Comparison of ENCODE assay signal across 8 cellular contexts in the genomic region with DNA sequence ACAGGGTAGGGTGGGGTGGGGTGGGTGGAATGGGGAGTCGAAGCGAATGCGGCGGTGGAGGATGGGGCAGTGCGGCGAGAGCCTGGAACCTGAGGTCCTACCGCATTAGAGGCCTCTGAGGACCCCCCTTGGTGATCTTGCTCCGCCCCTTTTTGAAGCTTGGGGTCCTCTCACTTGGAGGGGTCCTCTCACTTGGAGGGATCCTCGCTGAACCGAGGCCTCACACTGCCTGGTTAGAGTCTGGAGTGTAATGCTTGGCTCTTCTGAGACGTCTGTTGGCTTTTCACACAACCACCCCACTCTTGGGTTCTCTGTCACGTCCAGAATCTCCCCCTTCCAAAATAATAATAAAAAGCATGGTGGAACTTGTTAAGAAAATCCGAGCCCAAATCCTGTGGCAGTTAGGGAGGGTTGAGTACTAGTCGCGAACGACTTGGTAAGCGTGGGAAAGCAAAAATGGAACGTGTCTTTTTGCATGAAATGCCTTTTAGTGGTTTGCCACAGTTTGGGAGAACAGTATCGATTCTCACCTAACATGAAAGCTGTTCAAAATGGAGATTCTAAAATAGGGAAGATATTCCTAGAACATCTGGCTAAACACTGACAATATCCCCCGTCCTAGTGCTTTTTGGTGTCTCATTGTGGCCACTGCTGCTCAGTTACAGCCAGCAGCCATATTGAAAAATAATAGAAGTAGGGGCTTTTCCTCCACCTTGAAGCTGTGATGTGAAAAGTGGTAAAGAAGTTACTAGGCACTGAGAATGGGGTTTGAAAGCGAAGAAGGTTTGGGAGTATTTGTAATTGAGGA. TPM values are rescaled to one million over a fixed set of nuclear protein-coding genes. Genes with fewer than 3 reads are reported as not detected.
A peak's percentile ranks its signal among the peaks of the same experiment; 100 is the strongest.
DNase-seq lines count a peak whose midpoint lies in the region; ATAC-seq and TF ChIP-seq lines count a peak whose summit lies in the region.

No MANE protein-coding gene starts in this region.

- no peaks in the 10 kb centered on the region for H3K9me3 Mint-ChIP-seq in activated T-cell treated with anti-CD3 and anti-CD28 coated beads, Interleukin-2, amount 50 U/mL, for 24 hours
- no peaks in the 10 kb centered on the region for H3K9me3 Mint-ChIP-seq in progenitor cell of endocrine pancreas (ENCODE audit: low read depth)

- no peak for DNase-seq in activated T-cell treated with anti-CD3 and anti-CD28 coated beads, Interleukin-2, amount 50 U/mL, for 24 hours
- DNase-seq in activated T-cell treated with anti-CD3 and anti-CD28 coated beads for 4 hours (no peak), RKO (ENCODE audit: low spot score) (peak; percentile 30), erythroblast (lab: John Stamatoyannopoulos, UW) (peak in 1 of 2 experiments; percentile 74), progenitor cell of endocrine pancreas (ENCODE audit: low spot score, unreplicated experiment) (no peak), midbrain (lab: John Stamatoyannopoulos, UW) (no peak), hepatic stellate cell (ENCODE audit: low spot score) (no peak)

- no peak for ATAC-seq in GM18502 (IDR thresholded peaks at IDR 0.05; ENCODE audit: poor library complexity, unreplicated experiment)

- no peaks in the 10 kb centered on the region for H3K27me3 Mint-ChIP-seq in activated T-cell treated with anti-CD3 and anti-CD28 coated beads, Interleukin-2, amount 50 U/mL, for 24 hours
- H3K27me3 Mint-ChIP-seq in progenitor cell of endocrine pancreas, result no peaks in the 10 kb centered on the region

- peaks cover 58% of the 10 kb centered on the region for H3K36me3 Mint-ChIP-seq in activated T-cell treated with anti-CD3 and anti-CD28 coated beads, Interleukin-2, amount 50 U/mL, for 24 hours (ENCODE audit: low read depth)
- peaks cover 4% of the 10 kb centered on the region for H3K36me3 Mint-ChIP-seq in progenitor cell of endocrine pancreas (ENCODE audit: insufficient read depth)

- H3K27ac Mint-ChIP-seq in activated T-cell treated with anti-CD3 and anti-CD28 coated beads, Interleukin-2, amount 50 U/mL, for 24 hours, result peak overlapping the region; percentile 100
- H3K27ac Mint-ChIP-seq in progenitor cell of endocrine pancreas, result peak overlapping the region; percentile 99

- TF ChIP-seq CTCF in progenitor cell of endocrine pancreas (IDR thresholded peaks at IDR 0.05; ENCODE audit: unreplicated experiment), result no peak

- TF ChIP-seq POLR2A in erythroblast (IDR thresholded peaks at IDR 0.05; ENCODE audit: low read length), result peak; percentile 98

- H3K4me3 Mint-ChIP-seq in activated T-cell treated with anti-CD3 and anti-CD28 coated beads, Interleukin-2, amount 50 U/mL, for 24 hours, result peak overlapping the region; percentile 100
- peak overlapping the region; percentile 100 for H3K4me3 Mint-ChIP-seq in progenitor cell of endocrine pancreas (ENCODE audit: low read depth)

- peaks cover 33% of the 10 kb centered on the region for H3K4me1 Mint-ChIP-seq in activated T-cell treated with anti-CD3 and anti-CD28 coated beads, Interleukin-2, amount 50 U/mL, for 24 hours (ENCODE audit: low read depth)
- peaks cover 12% of the 10 kb centered on the region for H3K4me1 Mint-ChIP-seq in progenitor cell of endocrine pancreas (ENCODE audit: low read depth)

RNA-seq across cellular contexts. Expression of a gene that starts 0.8 kb away (rescaled TPM):
- 59.2 and 60.9 TPM in 2 replicates for total RNA-seq in progenitor cell of endocrine pancreas
